In the genomic region with DNA sequence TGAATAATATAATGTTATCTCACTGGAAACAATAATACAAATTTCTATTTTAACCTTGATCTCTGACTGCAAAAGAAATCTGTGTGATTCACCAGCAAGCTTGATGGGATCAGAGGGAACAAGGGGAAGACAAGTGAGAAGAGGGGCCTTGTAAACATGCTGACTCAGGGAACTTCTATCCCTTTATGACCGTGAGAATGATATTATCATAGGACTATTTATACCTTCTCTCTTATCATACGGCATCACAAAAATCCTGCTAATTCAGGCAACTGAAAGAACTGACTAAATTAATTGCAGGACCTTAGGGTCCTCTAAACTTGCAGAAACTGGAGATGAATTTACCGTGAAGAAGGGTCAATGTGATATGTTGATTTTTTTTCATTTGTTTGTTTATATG, we compare ENCODE assay signal across 1 cellular context.
A peak's percentile ranks its signal among the peaks of the same experiment; 100 is the strongest.
TF ChIP-seq lines count a peak whose summit lies in the region.

No MANE protein-coding gene starts in this region.

TF ChIP-seq in IMR-90, 13 proteins besides CTCF, POLR2A, EP300 and RAD21:
- TF ChIP-seq MAZ (IDR thresholded peaks at IDR 0.05; ENCODE audit: borderline replicate concordance, low read depth, low read length), result no peak
- peak; percentile 92 for TF ChIP-seq MAFK (IDR thresholded peaks at IDR 0.05; ENCODE audit: low read depth, low read length)
